ENCODE assay signal across 8 cellular contexts in the genomic region with DNA sequence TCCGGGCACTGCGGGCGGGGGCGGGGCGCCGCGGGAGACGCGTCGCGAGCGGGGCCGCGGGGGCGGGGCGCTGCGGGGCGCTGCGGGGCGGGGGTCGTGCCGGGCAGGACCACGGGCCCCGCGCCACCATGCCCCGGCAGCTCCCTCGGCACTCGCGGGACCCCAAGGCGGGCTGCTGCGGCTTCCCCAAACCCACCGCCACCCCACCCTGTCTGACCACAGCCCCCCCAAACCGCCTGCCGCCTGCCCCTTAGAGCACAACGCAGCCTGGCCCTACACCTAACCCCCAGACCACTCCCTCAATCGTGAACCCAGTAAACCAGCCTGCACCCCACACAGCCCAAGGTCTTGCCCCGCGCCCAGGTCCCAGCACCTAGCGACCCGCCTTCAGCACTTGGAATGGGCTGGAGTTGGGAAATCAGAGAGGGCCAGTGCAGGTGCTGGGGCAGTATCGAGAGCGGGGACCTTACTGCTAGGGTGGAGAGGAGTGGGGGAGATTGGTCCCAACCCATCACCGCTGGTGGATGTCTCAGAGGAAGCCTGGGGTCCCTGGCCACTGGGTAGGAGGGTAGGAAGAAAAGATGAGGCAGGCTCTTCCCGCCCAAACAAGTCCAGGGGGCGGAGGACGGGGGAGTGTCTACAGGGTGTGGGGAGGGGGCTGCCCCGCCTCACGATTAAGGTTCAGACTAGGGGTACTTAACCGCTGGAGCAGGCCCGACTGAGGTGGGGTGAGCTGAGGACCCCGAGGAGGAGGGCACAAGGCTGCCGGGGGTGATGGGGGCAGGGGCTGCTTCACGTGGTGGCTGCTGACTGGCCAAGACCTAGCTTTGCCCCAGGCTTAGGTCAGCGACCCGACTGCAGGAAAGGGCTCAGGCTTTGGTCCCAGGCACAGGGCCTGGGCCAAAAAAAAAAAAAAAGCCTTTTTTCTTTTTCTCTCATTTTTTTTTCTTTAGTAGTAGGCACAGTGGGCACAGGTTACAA. TPM values are rescaled to one million over a fixed set of nuclear protein-coding genes. Genes with fewer than 3 reads are reported as not detected.
DNase-seq lines count a peak whose midpoint lies in the region; FAIRE-seq and TF ChIP-seq lines count a peak whose summit lies in the region.

No MANE protein-coding gene starts in this region.

- peak overlapping the region; percentile 98 for H2AFZ ChIP-seq in smooth muscle cell (ENCODE audit: low read depth)

- H3K4me3 ChIP-seq in MG63, result peak overlapping the region; percentile 95
- H3K4me3 ChIP-seq in iPS-18c (ENCODE audit: insufficient read depth, low read depth, low read length), result peak overlapping the region; percentile 95
- H3K4me3 ChIP-seq in smooth muscle cell, result peak overlapping the region; percentile 99

- WGBS in smooth muscle cell (ENCODE audit: low lambda C conversion rate), result 5% methylated on average over 21 of the region's 55 CpGs

- H3K4me1 ChIP-seq in smooth muscle cell (ENCODE audit: low read depth), result peaks cover 22% of the 10 kb centered on the region

- peak overlapping the region; percentile 99 for H3K27ac ChIP-seq in angular gyrus (ENCODE audit: low read depth, low read length)
- peak overlapping the region; percentile 62 for H3K27ac ChIP-seq in smooth muscle cell (ENCODE audit: low read depth)

- H3K9me3 ChIP-seq in MG63 (no peaks in the 10 kb centered on the region), iPS-18c (ENCODE audit: control insufficient read depth, insufficient read depth, low read length) (no peaks in the 10 kb centered on the region), smooth muscle cell (replicated peaks; ENCODE audit: low read depth) (no peaks in the 10 kb centered on the region)

- TF ChIP-seq CTCF in smooth muscle cell (IDR thresholded peaks at IDR 0.05; ENCODE audit: borderline replicate concordance, insufficient read depth, poor library complexity, severe bottlenecking), result no peak

- peaks cover 5% of the 10 kb centered on the region for H3F3A ChIP-seq in smooth muscle cell (ENCODE audit: low read depth)

- peak overlapping the region; percentile 98 for H3K9ac ChIP-seq in smooth muscle cell (ENCODE audit: low read depth)

- peaks cover 17% of the 10 kb centered on the region for H3K79me2 ChIP-seq in smooth muscle cell (ENCODE audit: low read depth)

- FAIRE-seq in G401.6 (lab: Jason Lieb, UNC), result peak; percentile 6

- H4K20me1 ChIP-seq in smooth muscle cell (ENCODE audit: low read depth), result peaks cover 13% of the 10 kb centered on the region

- H3K4me2 ChIP-seq in smooth muscle cell, result peak overlapping the region; percentile 97

- DNase-seq in MG63 (peak; percentile 66), smooth muscle cell (lab: John Stamatoyannopoulos, UW; ENCODE audit: unreplicated experiment) (no peak), SIG-M5 treated with dmso at 0.1 percent for 504 hours (lab: John Stamatoyannopoulos, UW; ENCODE audit: unreplicated experiment) (no peak), OCI-M2 (lab: John Stamatoyannopoulos, UW; ENCODE audit: unreplicated experiment) (no peak), putamen (ENCODE audit: low spot score) (no peak)

- peaks cover 27% of the 10 kb centered on the region for H3K36me3 ChIP-seq in MG63
- H3K36me3 ChIP-seq in smooth muscle cell (ENCODE audit: low read depth), result no peaks in the 10 kb centered on the region

- H3K27me3 ChIP-seq in MG63 (no peaks in the 10 kb centered on the region), smooth muscle cell (ENCODE audit: low read depth) (no peaks in the 10 kb centered on the region)

RNA-seq across cellular contexts. Expression of a gene that starts 0.5 kb away (rescaled TPM):
- total RNA-seq in MG63 (2014; rRNA removed; shearing (Covaris generic); ENCODE audit: low replicate concordance), result 0.59 and 3.2 TPM in 2 replicates
- total RNA-seq in smooth muscle cell, result 5.7 and 8.1 TPM in 2 replicates
- 20.1 and 28.9 TPM in 2 replicates for polyA plus RNA-seq in smooth muscle cell

RNA-seq across cellular contexts. Expression of a gene that starts 11.1 kb away (rescaled TPM):
- 1.3 and 7.9 TPM in 2 replicates for total RNA-seq in MG63 (2014; rRNA removed; shearing (Covaris generic); ENCODE audit: low replicate concordance)
- 25.8 and 29.0 TPM in 2 replicates for total RNA-seq in smooth muscle cell
- polyA plus RNA-seq in smooth muscle cell, result 55.2 and 85.9 TPM in 2 replicates

RNA-seq across cellular contexts. Expression of a gene that starts 12.9 kb away (rescaled TPM):
- total RNA-seq in MG63 (2014; rRNA removed; shearing (Covaris generic); ENCODE audit: low replicate concordance), result 17.6 and 25.6 TPM in 2 replicates
- 66.7 and 88.4 TPM in 2 replicates for total RNA-seq in smooth muscle cell
- polyA plus RNA-seq in smooth muscle cell, result 36.0 and 36.5 TPM in 2 replicates

RNA-seq across cellular contexts. Expression of a gene that starts 26.7 kb away (rescaled TPM):
- 8.6 and 17.3 TPM in 2 replicates for total RNA-seq in MG63 (2014; rRNA removed; shearing (Covaris generic); ENCODE audit: low replicate concordance)
- 1.8 and 6.3 TPM in 2 replicates for total RNA-seq in smooth muscle cell
- 3.2 and 3.9 TPM in 2 replicates for polyA plus RNA-seq in smooth muscle cell

RNA-seq across cellular contexts. Expression of a gene that starts 39.4 kb away (rescaled TPM):
- total RNA-seq in MG63 (2014; rRNA removed; shearing (Covaris generic); ENCODE audit: low replicate concordance), result not detected in 2 replicates
- not detected in 2 replicates for total RNA-seq in smooth muscle cell
- polyA plus RNA-seq in smooth muscle cell, result not detected in 2 replicates
